In genomic region chr1:116559304-116559761, GRCh38 we compare ENCODE assay signal across 14 cellular contexts. TPM values are rescaled to one million over a fixed set of nuclear protein-coding genes. Genes with fewer than 3 reads are reported as not detected.
DNase-seq lines count a peak whose midpoint lies in the region; ATAC-seq, FAIRE-seq and TF ChIP-seq lines count a peak whose summit lies in the region.
"Had no signal": no experiment of that assay in that cellular context is flagged by ENCODE, and none has a peak within 500 bp of the region (broad histone marks: within the 10 kb centered on the region; RNA-seq: fewer than 3 reads in every experiment).

No MANE protein-coding gene starts in this region.

- FAIRE-seq in GM12891 (lab: Jason Lieb, UNC) = peak; percentile 85

- peak overlapping the region; percentile 90 for H3K27ac Mint-ChIP-seq in activated naive CD8-positive, alpha-beta T cell treated with anti-CD3 and anti-CD28 coated beads, Interleukin-2, amount 50 U/mL, for 24 hours

- no peak for TF ChIP-seq CTCF in foreskin fibroblast (IDR thresholded peaks at IDR 0.05; ENCODE audit: low read depth, low read length)

- no peak overlapping the region for H3K4me3 ChIP-seq in foreskin fibroblast (ENCODE audit: low read depth in 1 of 2, low read length in 2 of 2)
- H3K4me3 ChIP-seq: upper lobe of left lung had no signal

- TF ChIP-seq POLR2A in GM12891 (IDR thresholded peaks at IDR 0.05; ENCODE audit: low read depth, low read length) = peak; percentile 62

- ATAC-seq in GM19438 (IDR thresholded peaks at IDR 0.05; ENCODE audit: low read depth, unreplicated experiment) = peak; percentile 39
- ATAC-seq in HG02981 (IDR thresholded peaks at IDR 0.05; ENCODE audit: unreplicated experiment) = peak; percentile 30
- ATAC-seq in activated naive CD8-positive, alpha-beta T cell treated with anti-CD3 and anti-CD28 coated beads, Interleukin-2, amount 50 U/mL, for 24 hours = no peak

- H3K4me3 Mint-ChIP-seq in activated naive CD8-positive, alpha-beta T cell treated with anti-CD3 and anti-CD28 coated beads, Interleukin-2, amount 50 U/mL, for 24 hours = peak overlapping the region; percentile 22

- H3K9me3 Mint-ChIP-seq in activated naive CD8-positive, alpha-beta T cell treated with anti-CD3 and anti-CD28 coated beads, Interleukin-2, amount 50 U/mL, for 24 hours = peaks cover 14% of the 10 kb centered on the region

- H3K36me3 Mint-ChIP-seq in activated naive CD8-positive, alpha-beta T cell treated with anti-CD3 and anti-CD28 coated beads, Interleukin-2, amount 50 U/mL, for 24 hours (ENCODE audit: low read depth) = peaks cover 44% of the 10 kb centered on the region

- peaks cover 89% of the 10 kb centered on the region for H3K4me1 Mint-ChIP-seq in activated naive CD8-positive, alpha-beta T cell treated with anti-CD3 and anti-CD28 coated beads, Interleukin-2, amount 50 U/mL, for 24 hours

- DNase-seq in GM12891 (ENCODE audit: insufficient read length, low spot score) (no peak), SW 1271 (lab: John Stamatoyannopoulos, UW) (no peak), foreskin fibroblast (no peak), inferior parietal cortex (ENCODE audit: extremely low spot score) (no peak), pons (ENCODE audit: low spot score) (no peak)
- DNase-seq in activated naive CD8-positive, alpha-beta T cell treated with anti-CD3 and anti-CD28 coated beads, Interleukin-2, amount 50 U/mL, for 24 hours = no peak
- DNase-seq: activated naive CD4-positive, alpha-beta T cell treated with Interleukin-2 at 50 U/mL for 16 hours; effector CD4-positive, alpha-beta T cell; occipital lobe; stimulated activated CD4-positive, alpha-beta T cell treated with anti-CD3 and anti-CD28 coated beads, Interleukin-4, amount 100 ng/mL, for 4 hours; T1000; upper lobe of left lung had no signal

- no peaks in the 10 kb centered on the region for H3K27me3 Mint-ChIP-seq in activated naive CD8-positive, alpha-beta T cell treated with anti-CD3 and anti-CD28 coated beads, Interleukin-2, amount 50 U/mL, for 24 hours

TF ChIP-seq in GM12891, 5 proteins besides CTCF, POLR2A, EP300 and RAD21:
- peak; percentile 68 for TF ChIP-seq SPI1 (IDR thresholded peaks at IDR 0.05; ENCODE audit: low read depth, low read length)
- TF ChIP-seq TAF1 (IDR thresholded peaks at IDR 0.05; ENCODE audit: low read depth, low read length) = peak; percentile 75
- TF ChIP-seq POLR2AphosphoS5 (IDR thresholded peaks at IDR 0.05; ENCODE audit: low read depth, low read length) = peak; percentile 58; the same call in 1 of the 2 replicates
- no peak for TF ChIP-seq PAX5 (IDR thresholded peaks at IDR 0.05; ENCODE audit: insufficient read depth, low read length, severe bottlenecking)
- TF ChIP-seq POU2F2 (IDR thresholded peaks at IDR 0.05; ENCODE audit: low read depth, low read length) = peak; percentile 86

RNA-seq across cellular contexts. Expression of gene CD58, which starts 11.5 kb away (rescaled TPM):
- polyA plus RNA-seq in GM12891 (2012; ENCODE audit: low read depth, missing spikeins) = 88.3 TPM
